9 cellular contexts compared by ENCODE assay signal in the genomic region with DNA sequence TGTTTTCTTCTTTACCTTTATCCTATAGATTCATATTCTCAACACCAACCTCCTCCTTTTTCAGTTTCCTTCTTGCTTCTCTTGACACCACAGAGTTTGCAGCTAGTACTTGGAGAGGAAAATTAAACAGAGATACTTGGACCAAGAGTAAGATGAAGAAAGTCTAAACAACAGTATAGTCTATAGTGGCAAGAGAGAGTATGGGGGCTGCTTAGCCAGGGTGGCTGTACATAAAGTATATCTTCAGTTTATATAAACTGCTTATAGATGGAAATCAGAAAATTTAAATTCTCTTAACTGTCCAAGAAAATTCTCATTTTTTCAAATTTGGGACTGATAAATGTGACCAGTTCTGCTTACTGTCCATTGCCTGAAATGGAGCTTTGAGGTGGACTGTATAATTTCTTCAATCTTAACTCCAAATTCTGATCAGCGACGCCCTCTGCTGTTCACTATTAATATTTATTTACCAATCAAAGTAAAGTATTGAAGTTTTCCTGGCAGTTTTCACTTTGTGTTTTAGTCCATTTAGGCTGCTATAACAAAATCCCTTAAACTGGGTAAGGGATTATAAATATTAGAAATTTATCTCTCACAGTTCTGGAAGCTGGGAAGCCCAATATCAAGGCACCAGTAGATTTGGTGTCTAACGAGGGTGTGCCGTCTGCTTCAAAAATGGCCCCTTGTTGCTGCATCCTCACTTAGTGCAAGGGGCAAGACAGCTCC. TPM values are rescaled to one million over a fixed set of nuclear protein-coding genes. Genes with fewer than 3 reads are reported as not detected.
DNase-seq lines count a peak whose midpoint lies in the region; ATAC-seq, FAIRE-seq and TF ChIP-seq lines count a peak whose summit lies in the region.
"Had no signal": no experiment of that assay in that cellular context is flagged by ENCODE, and none has a peak within 500 bp of the region (broad histone marks: within the 10 kb centered on the region; RNA-seq: fewer than 3 reads in every experiment).

No MANE protein-coding gene starts in this region.

- peaks cover 13% of the 10 kb centered on the region for H3K36me3 Mint-ChIP-seq in activated T-cell treated with anti-CD3 and anti-CD28 coated beads, Interleukin-2, amount 50 U/mL, for 4 hours (ENCODE audit: insufficient read depth)
- H3K36me3 Mint-ChIP-seq in activated T-cell treated with anti-CD3 and anti-CD28 coated beads, Interleukin-2, amount 50 U/mL, for 24 hours (ENCODE audit: low read depth): peaks cover 77% of the 10 kb centered on the region

- H3K36me3 ChIP-seq in small intestine (ENCODE audit: control insufficient read depth in 2 of 2, insufficient read depth in 2 of 2, low read length in 2 of 2): peaks cover 0 to 2% of the 10 kb centered on the region in 2 donors

- no peaks in the 10 kb centered on the region for H3K27me3 Mint-ChIP-seq in activated T-cell treated with anti-CD3 and anti-CD28 coated beads, Interleukin-2, amount 50 U/mL, for 4 hours (ENCODE audit: low read depth)
- H3K27me3 Mint-ChIP-seq in activated T-cell treated with anti-CD3 and anti-CD28 coated beads, Interleukin-2, amount 50 U/mL, for 24 hours: no peaks in the 10 kb centered on the region
- H3K27me3 Mint-ChIP-seq: central memory CD8-positive, alpha-beta T cell had no signal

- TF ChIP-seq CTCF in LNCAP (IDR thresholded peaks at IDR 0.05) (peak; percentile 67), WI38 (IDR thresholded peaks at IDR 0.05; ENCODE audit: low read depth, low read length) (peak; percentile 26; the same call in 1 of the 2 replicates)

- H3K9me3 Mint-ChIP-seq in activated T-cell treated with anti-CD3 and anti-CD28 coated beads, Interleukin-2, amount 50 U/mL, for 4 hours: no peaks in the 10 kb centered on the region
- H3K9me3 Mint-ChIP-seq in activated T-cell treated with anti-CD3 and anti-CD28 coated beads, Interleukin-2, amount 50 U/mL, for 24 hours: no peaks in the 10 kb centered on the region
- H3K9me3 Mint-ChIP-seq: central memory CD8-positive, alpha-beta T cell had no signal

- H3K27ac ChIP-seq in small intestine (ENCODE audit: low read depth in 1 of 2, low read length in 1 of 2): no peak overlapping the region

- no peaks in the 10 kb centered on the region for H3K9me3 ChIP-seq in small intestine (ENCODE audit: control insufficient read depth, low read depth)

- no peaks in the 10 kb centered on the region for H3K4me1 ChIP-seq in small intestine (ENCODE audit: control insufficient read depth in 2 of 2, insufficient read depth in 1 of 2, low read depth in 1 of 2, low read length in 1 of 2)

- no peak overlapping the region for H3K4me3 ChIP-seq in WI38 (ENCODE audit: low read depth, low read length)
- H3K4me3 ChIP-seq in small intestine (ENCODE audit: low read depth in 1 of 2, low read length in 2 of 2): no peak overlapping the region

- H3K27ac Mint-ChIP-seq in activated T-cell treated with anti-CD3 and anti-CD28 coated beads, Interleukin-2, amount 50 U/mL, for 24 hours: no peak overlapping the region

- no peak for ATAC-seq in activated T-cell treated with anti-CD3 and anti-CD28 coated beads, Interleukin-2, amount 50 U/mL, for 4 hours
- no peak for ATAC-seq in HG02970 (IDR thresholded peaks at IDR 0.05; ENCODE audit: low FRiP score, unreplicated experiment)
- no peak for ATAC-seq in HG02642 (IDR thresholded peaks at IDR 0.05; ENCODE audit: poor library complexity, unreplicated experiment)

- H3K4me1 Mint-ChIP-seq in activated T-cell treated with anti-CD3 and anti-CD28 coated beads, Interleukin-2, amount 50 U/mL, for 4 hours (ENCODE audit: low read depth): no peaks in the 10 kb centered on the region
- H3K4me1 Mint-ChIP-seq in activated T-cell treated with anti-CD3 and anti-CD28 coated beads, Interleukin-2, amount 50 U/mL, for 24 hours (ENCODE audit: low read depth): no peaks in the 10 kb centered on the region
- H3K4me1 Mint-ChIP-seq: central memory CD8-positive, alpha-beta T cell had no signal

- H3K27me3 ChIP-seq in small intestine (ENCODE audit: control insufficient read depth in 2 of 2, insufficient read depth in 2 of 2, low read length in 2 of 2): no peaks in the 10 kb centered on the region

- no peak for FAIRE-seq in small intestine (lab: Jason Lieb, UNC)

- WGBS in small intestine, 3 donors: 48 to 59% (median 50%) methylated on average over 4 of the region's 4 CpGs

- H3K4me3 Mint-ChIP-seq in activated T-cell treated with anti-CD3 and anti-CD28 coated beads, Interleukin-2, amount 50 U/mL, for 4 hours: no peak overlapping the region
- no peak overlapping the region for H3K4me3 Mint-ChIP-seq in activated T-cell treated with anti-CD3 and anti-CD28 coated beads, Interleukin-2, amount 50 U/mL, for 24 hours
- H3K4me3 Mint-ChIP-seq: central memory CD8-positive, alpha-beta T cell had no signal

- peak; percentile 9 for DNase-seq in activated T-cell treated with anti-CD3 and anti-CD28 coated beads, Interleukin-2, amount 50 U/mL, for 4 hours
- no peak for DNase-seq in activated T-cell treated with anti-CD3 and anti-CD28 coated beads, Interleukin-2, amount 50 U/mL, for 24 hours
- peak; percentile 22 for DNase-seq in germinal center (ENCODE audit: low spot score)
- DNase-seq in small intestine: peak; percentile 38

RNA-seq across cellular contexts. Expression of gene METTL18, which starts 14.8 kb away (rescaled TPM):
- 10 to 100 TPM in 1 of 3 donors, 1 to 10 TPM in 2; 8.0 to 12.1 (median 9.1) TPM for total RNA-seq in activated T-cell treated with anti-CD3 and anti-CD28 coated beads, Interleukin-2, amount 50 U/mL, for 4 hours
- polyA plus RNA-seq in small intestine: 1 to 10 TPM; 6.5 to 8.3 (median 6.8) TPM
